18 cellular contexts compared by ENCODE assay signal in the genomic region with DNA sequence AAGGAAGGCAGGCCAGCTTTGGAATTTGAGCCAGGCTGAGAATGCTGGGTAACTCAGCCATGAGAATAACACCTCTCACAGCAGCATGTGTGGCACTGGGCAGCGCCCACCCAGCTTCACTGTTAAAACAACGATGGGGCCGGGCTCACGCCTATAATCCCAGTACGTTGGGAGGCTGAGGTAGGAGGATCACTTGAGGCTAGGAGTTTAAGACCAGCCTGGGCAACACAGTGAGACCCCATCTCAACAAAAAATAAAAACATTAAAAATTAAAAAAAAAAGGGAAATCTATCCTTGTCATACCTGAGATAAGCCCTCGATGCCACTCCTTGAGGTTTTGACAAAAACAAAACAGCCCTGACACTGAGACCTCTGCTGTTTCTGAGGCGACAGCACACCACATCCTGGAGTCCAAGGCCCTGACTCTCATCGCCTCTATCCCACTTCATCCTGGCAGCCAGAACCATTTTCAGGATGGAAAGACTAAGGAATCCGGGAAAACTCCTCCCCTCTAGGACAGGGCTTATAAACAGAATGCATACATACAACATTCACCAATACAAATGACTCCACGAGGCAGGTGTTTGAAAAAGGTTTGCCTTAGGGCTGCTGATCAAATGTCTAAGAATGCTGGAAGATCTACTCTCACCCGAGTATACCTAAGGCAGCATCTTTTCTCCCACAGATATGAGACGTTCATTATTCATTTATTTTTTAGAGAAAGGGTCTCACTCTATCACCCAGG. TPM values are rescaled to one million over a fixed set of nuclear protein-coding genes. Genes with fewer than 3 reads are reported as not detected.
DNase-seq lines count a peak whose midpoint lies in the region; ATAC-seq, FAIRE-seq and TF ChIP-seq lines count a peak whose summit lies in the region.
"Had no signal": no experiment of that assay in that cellular context is flagged by ENCODE, and none has a peak within 500 bp of the region (broad histone marks: within the 10 kb centered on the region; RNA-seq: fewer than 3 reads in every experiment).

No MANE protein-coding gene starts in this region.

- TF ChIP-seq CTCF in K562 (IDR thresholded peaks at IDR 0.05 in 2 of 3, conservative IDR thresholded peaks at IDR 0.05 in 1 of 3; ENCODE audit: insufficient read depth in 2 of 3, low read depth in 1 of 3, low read length in 3 of 3) (no peak), osteoblast (IDR thresholded peaks at IDR 0.05; ENCODE audit: extremely low read depth, low read depth, low read length) (no peak), Caco-2 (IDR thresholded peaks at IDR 0.05; ENCODE audit: insufficient read depth in 1 of 2, low read depth in 1 of 2, low read length in 1 of 2, severe bottlenecking in 1 of 2, unreplicated experiment in 1 of 2) (no peak)

- H3K9me3 ChIP-seq in K562 (replicated peaks; ENCODE audit: control insufficient read depth, insufficient read depth, low read depth, low read length) (no peaks in the 10 kb centered on the region), osteoblast (ENCODE audit: low read depth, low read length) (no peaks in the 10 kb centered on the region), MG63 (no peaks in the 10 kb centered on the region), Caco-2 (no peaks in the 10 kb centered on the region)
- H3K9me3 ChIP-seq: Peyer's patch had no signal

- H3K4me2 ChIP-seq in K562 (ENCODE audit: insufficient read depth, low read length) (no peak overlapping the region), osteoblast (ENCODE audit: insufficient read depth, low read length) (no peak overlapping the region)

- no peak overlapping the region for H3K4me3 Mint-ChIP-seq in stimulated activated naive CD8-positive, alpha-beta T cell treated with anti-CD3 and anti-CD28 coated beads, Interleukin-15, amount 100 ng/mL, for 72 hours
- no peak overlapping the region for H3K4me3 Mint-ChIP-seq in Caco-2 (ENCODE audit: unreplicated experiment)
- H3K4me3 Mint-ChIP-seq: HFFc6, IgD-negative memory B cell had no signal

- H3K27ac ChIP-seq in K562 (ENCODE audit: extremely low read depth, low read depth, low read length) (no peak overlapping the region), osteoblast (ENCODE audit: low read depth, low read length) (no peak overlapping the region)
- H3K27ac ChIP-seq: Peyer's patch had no signal

- WGBS in K562 (ENCODE audit: insufficient coverage, low coverage, missing lambda C conversion rate): 97% methylated on average over 12 of the region's 12 CpGs

- H3K27ac Mint-ChIP-seq in stimulated activated naive CD8-positive, alpha-beta T cell treated with anti-CD3 and anti-CD28 coated beads, Interleukin-15, amount 100 ng/mL, for 72 hours: peak overlapping the region; percentile 49 to 87
- H3K27ac Mint-ChIP-seq in Caco-2 (ENCODE audit: unreplicated experiment): no peak overlapping the region
- H3K27ac Mint-ChIP-seq: HFFc6 had no signal

- H4K20me1 ChIP-seq in K562 (replicated peaks; ENCODE audit: control insufficient read depth, insufficient read depth, low read length): no peaks in the 10 kb centered on the region
- H4K20me1 ChIP-seq in osteoblast (ENCODE audit: insufficient read depth, low read length): peaks cover 13% of the 10 kb centered on the region

- no peak overlapping the region for H2AFZ ChIP-seq in K562 (ENCODE audit: low read depth, low read length)
- H2AFZ ChIP-seq in osteoblast (ENCODE audit: low read length): no peak overlapping the region

- in situ Hi-C loops in K562 (cut with MboI): no loop called here

- CTCF ChIA-PET in K562 (lab: Yijun Ruan, JAX; ENCODE audit: low intra/inter-chr PET ratio) (no interaction called here), Caco-2 (lab: Charles Lee) (no interaction called here)

- BruUV-seq in K562 (replicated peaks; lab: Mats Ljungman, UMichigan): no TSS peak
- no TSS peak for BruUV-seq in Caco-2 (replicated peaks; lab: Mats Ljungman, UMichigan)

- peak overlapping the region in 1 of 2 experiments; percentile 20; a peak in 1 of 4 replicates for H3K9ac ChIP-seq in K562 (ENCODE audit: insufficient read depth in 1 of 2, low read depth in 2 of 2, low read length in 2 of 2)

- H3K9me1 ChIP-seq in K562 (ENCODE audit: control insufficient read depth, insufficient read depth, low read length): no peaks in the 10 kb centered on the region

- peaks cover 0 to 4% of the 10 kb centered on the region in 2 experiments; a peak in 2 of 5 replicates for H3K4me1 ChIP-seq in K562 (replicated peaks in 1 of 2; ENCODE audit: control insufficient read depth in 2 of 2, insufficient read depth in 2 of 2, low read length in 2 of 2)
- H3K4me1 ChIP-seq in osteoblast (ENCODE audit: insufficient read depth, low read length): no peaks in the 10 kb centered on the region
- 0 out of 2 replicates have a peak, but pooled peaks cover 10% of the 10 kb centered on the region for H3K4me1 ChIP-seq in Caco-2
- H3K4me1 ChIP-seq: Peyer's patch had no signal

- no peak for DNase-seq in stimulated activated naive CD8-positive, alpha-beta T cell treated with anti-CD3 and anti-CD28 coated beads, Interleukin-15, amount 100 ng/mL, for 72 hours
- DNase-seq in stimulated activated naive CD8-positive, alpha-beta T cell treated with anti-CD3 and anti-CD28 coated beads, Interleukin-15, Interleukin-2, amounts not matched to agents 100 U/mL and 50 U/mL, for 24 hours: no peak
- DNase-seq in K562 (ENCODE audit: extremely low read depth in 1 of 4, low spot score in 3 of 4) (no peak), osteoblast (ENCODE audit: insufficient read length, low spot score, missing footprints) (peak; percentile 79), MG63 (no peak), Caco-2 (no peak)
- DNase-seq: C1 segment of cervical spinal cord, DMS79 treated with DMSO at 0.1 percent for 48 hours, HFFc6, Kasumi-1, NCI-H1105, NCI-H1694, NCI-H2081 treated with DMSO at 0.1 percent for 48 hours, Peyer's patch had no signal

- no peaks in the 10 kb centered on the region for H3K9me3 Mint-ChIP-seq in stimulated activated naive CD8-positive, alpha-beta T cell treated with anti-CD3 and anti-CD28 coated beads, Interleukin-15, amount 100 ng/mL, for 72 hours
- no peaks in the 10 kb centered on the region for H3K9me3 Mint-ChIP-seq in Caco-2 (ENCODE audit: unreplicated experiment)
- H3K9me3 Mint-ChIP-seq: HFFc6, IgD-negative memory B cell had no signal

- H3K36me3 ChIP-seq in K562 (ENCODE audit: control insufficient read depth, insufficient read depth, low read length) (peaks cover 94% of the 10 kb centered on the region; the same call in 2 of the 3 replicates), osteoblast (ENCODE audit: insufficient read depth, low read length) (peaks cover 60% of the 10 kb centered on the region), MG63 (peaks cover 96% of the 10 kb centered on the region), Caco-2 (ENCODE audit: control insufficient read depth, insufficient read depth, low read length) (peaks cover 1% of the 10 kb centered on the region; the same call in 1 of the 2 replicates)

- intact Hi-C loops in K562 (cut with micrococcal nuclease): no loop called here
- intact Hi-C loops in Caco-2 (cut with micrococcal nuclease; ENCODE audit: unreplicated experiment): no loop called here

- H3K4me3 ChIP-seq in K562 (no peak overlapping the region), osteoblast (ENCODE audit: insufficient read depth, low read length) (no peak overlapping the region), MG63 (no peak overlapping the region), Caco-2 (ENCODE audit: low read depth, low read length) (no peak overlapping the region)
- H3K4me3 ChIP-seq: Peyer's patch had no signal

- TF ChIP-seq EP300 in K562 (IDR thresholded peaks at IDR 0.05; ENCODE audit: low read length): no peak

- no peak for TF ChIP-seq RAD21 in K562 (CRISPR knock-in tag; conservative IDR thresholded peaks at IDR 0.05 in 1 of 2, IDR thresholded peaks at IDR 0.05 in 1 of 2)

- no peaks in the 10 kb centered on the region for H3K27me3 Mint-ChIP-seq in stimulated activated naive CD8-positive, alpha-beta T cell treated with anti-CD3 and anti-CD28 coated beads, Interleukin-15, amount 100 ng/mL, for 72 hours
- H3K27me3 Mint-ChIP-seq in Caco-2 (ENCODE audit: insufficient read depth, unreplicated experiment): no peaks in the 10 kb centered on the region
- H3K27me3 Mint-ChIP-seq: IgD-negative memory B cell had no signal

- peaks cover 87% of the 10 kb centered on the region for H3K36me3 Mint-ChIP-seq in Caco-2 (ENCODE audit: insufficient read depth, unreplicated experiment)
- H3K36me3 Mint-ChIP-seq: IgD-negative memory B cell had no signal

- POLR2A ChIA-PET in K562 (lab: Yijun Ruan, JAX): no interaction called here
- POLR2A ChIA-PET in Caco-2 (lab: Charles Lee): no interaction called here

- H3K79me2 ChIP-seq in K562 (ENCODE audit: control insufficient read depth, insufficient read depth, low read length): no peaks in the 10 kb centered on the region
- peaks cover 4% of the 10 kb centered on the region for H3K79me2 ChIP-seq in osteoblast (ENCODE audit: insufficient read depth, low read length)

- H3K4me1 Mint-ChIP-seq in stimulated activated naive CD8-positive, alpha-beta T cell treated with anti-CD3 and anti-CD28 coated beads, Interleukin-15, amount 100 ng/mL, for 72 hours: peaks cover 6% of the 10 kb centered on the region
- H3K4me1 Mint-ChIP-seq in Caco-2 (ENCODE audit: low read depth, unreplicated experiment): peaks cover 8% of the 10 kb centered on the region
- H3K4me1 Mint-ChIP-seq: IgD-negative memory B cell had no signal

- no peak for FAIRE-seq in K562 (lab: Jason Lieb, UNC)
- FAIRE-seq: H54 had no signal

- H3K27me3 ChIP-seq in K562 (ENCODE audit: control insufficient read depth in 2 of 2, insufficient read depth in 2 of 2, low read length in 2 of 2) (no peaks in the 10 kb centered on the region), osteoblast (ENCODE audit: insufficient read depth, low read length) (no peaks in the 10 kb centered on the region), MG63 (no peaks in the 10 kb centered on the region), Caco-2 (replicated peaks; ENCODE audit: control insufficient read depth, insufficient read depth, low read length) (no peaks in the 10 kb centered on the region)
- H3K27me3 ChIP-seq: Peyer's patch had no signal

- no peak for ATAC-seq in stimulated activated naive CD8-positive, alpha-beta T cell treated with anti-CD3 and anti-CD28 coated beads, Interleukin-15, amount 100 ng/mL, for 72 hours
- ATAC-seq in stimulated activated naive CD8-positive, alpha-beta T cell treated with anti-CD3 and anti-CD28 coated beads, Interleukin-15, Interleukin-2, amounts not matched to agents 100 U/mL and 50 U/mL, for 24 hours: no peak
- ATAC-seq in K562: no peak
- ATAC-seq in GM19395 (IDR thresholded peaks at IDR 0.05; ENCODE audit: unreplicated experiment): no peak
- ATAC-seq: Right ventricle myocardium inferior had no signal

- no peak for TF ChIP-seq POLR2A in K562 (conservative IDR thresholded peaks at IDR 0.05)

RNA-seq across cellular contexts. Expression of a gene that starts 22.6 kb away (rescaled TPM):
- total RNA-seq in K562 (2011; cell fraction: chromatin; rRNA removed; ENCODE audit: low replicate concordance): 230 and 405 TPM in 2 replicates
- total RNA-seq in K562 (2011; cell fraction: nucleolus; rRNA removed): 274 and 281 TPM in 2 replicates
- total RNA-seq in K562 (2011; cell fraction: nucleoplasm; rRNA removed): 181 and 216 TPM in 2 replicates
- total RNA-seq in K562 (2014; rRNA removed) (211 and 231 TPM in 2 replicates), K562 (2014; rRNA removed; fragmentation: Illumina TruSeq; extraction: Trizol) (64.1 and 73.9 TPM in 2 replicates), K562 (2015; rRNA removed; fragmentation: Illumina TruSeq; extraction: Trizol) (104 and 115 TPM in 2 replicates), K562 (2021) (182 and 186 TPM in 2 replicates), osteoblast (52.5 and 55.4 TPM in 2 replicates), Caco-2 (2022) (129 and 146 TPM in 2 replicates)
- polyA plus RNA-seq in K562 (2011; rRNA removed) (60.1 and 74.4 TPM in 2 replicates), K562 (2014; fragmentation: Illumina TruSeq; extraction: Trizol) (89.3 and 92.8 TPM in 2 replicates), K562 (2014; fragmentation: Nextera tagmentation; extraction: Ambion mirVana) (10 to 100 TPM; 10.3 to 19.6 TPM), K562 (2014; rRNA removed) (205 and 224 TPM in 2 replicates)
- 89.7 and 229 TPM in 2 replicates for polyA plus RNA-seq in K562 (2011; cell fraction: cytosol; rRNA removed)
- polyA plus RNA-seq in K562 (2011; cell fraction: nucleus; rRNA removed): 223 and 257 TPM in 2 replicates
- polyA plus RNA-seq in K562 (2012): 101 and 142 TPM in 2 replicates
- 40.4 and 48.9 TPM in 2 replicates for polyA minus RNA-seq in K562 (2011; rRNA and poly(A)+ RNA removed)
- polyA minus RNA-seq in K562 (2011; cell fraction: cytosol; rRNA and poly(A)+ RNA removed): 59.1 and 73.7 TPM in 2 replicates
- polyA minus RNA-seq in K562 (2011; cell fraction: nucleus; rRNA and poly(A)+ RNA removed): 44.6 and 66.1 TPM in 2 replicates
- total RNA-seq in MG63 (2014; rRNA removed; shearing (Covaris generic); ENCODE audit: low replicate concordance): 132 and 210 TPM in 2 replicates

RNA-seq across cellular contexts. Expression of a gene that starts 39.3 kb away (rescaled TPM):
- total RNA-seq in K562 (2011; cell fraction: chromatin; rRNA removed; ENCODE audit: low replicate concordance): 48.2 and 63.0 TPM in 2 replicates
- 28.7 and 31.5 TPM in 2 replicates for total RNA-seq in K562 (2011; cell fraction: nucleolus; rRNA removed)
- 37.9 and 41.0 TPM in 2 replicates for total RNA-seq in K562 (2011; cell fraction: nucleoplasm; rRNA removed)
- 56.5 and 66.5 TPM in 2 replicates for total RNA-seq in K562 (2014; rRNA removed)
- total RNA-seq in K562 (2014; rRNA removed; fragmentation: Illumina TruSeq; extraction: Trizol): 69.8 and 72.7 TPM in 2 replicates
- total RNA-seq in K562 (2015; rRNA removed; fragmentation: Illumina TruSeq; extraction: Trizol): 80.1 and 83.1 TPM in 2 replicates
- 172 and 176 TPM in 2 replicates for total RNA-seq in K562 (2021)
- polyA plus RNA-seq in K562 (2011; rRNA removed): 46.9 and 69.2 TPM in 2 replicates
- polyA plus RNA-seq in K562 (2011; cell fraction: cytosol; rRNA removed): 72.8 and 84.8 TPM in 2 replicates
- polyA plus RNA-seq in K562 (2011; cell fraction: nucleus; rRNA removed): 34.4 and 37.5 TPM in 2 replicates
- polyA plus RNA-seq in K562 (2012): 77.5 and 90.3 TPM in 2 replicates
- 149 and 156 TPM in 2 replicates for polyA plus RNA-seq in K562 (2014; fragmentation: Illumina TruSeq; extraction: Trizol)
- 1 to 10 TPM; 4.3 to 6.9 TPM for polyA plus RNA-seq in K562 (2014; fragmentation: Nextera tagmentation; extraction: Ambion mirVana)
- polyA plus RNA-seq in K562 (2014; rRNA removed): 63.7 and 78.3 TPM in 2 replicates
- polyA minus RNA-seq in K562 (2011; rRNA and poly(A)+ RNA removed): 45.5 and 80.2 TPM in 2 replicates
- polyA minus RNA-seq in K562 (2011; cell fraction: cytosol; rRNA and poly(A)+ RNA removed): 74.4 and 81.5 TPM in 2 replicates
- 5.4 and 7.9 TPM in 2 replicates for polyA minus RNA-seq in K562 (2011; cell fraction: nucleus; rRNA and poly(A)+ RNA removed)
- 23.0 and 25.7 TPM in 2 replicates for total RNA-seq in osteoblast
- total RNA-seq in MG63 (2014; rRNA removed; shearing (Covaris generic); ENCODE audit: low replicate concordance): 90.8 and 118 TPM in 2 replicates
- total RNA-seq in Caco-2 (2022): 117 and 118 TPM in 2 replicates

RNA-seq across cellular contexts. Expression of a gene that starts 40.2 kb away (rescaled TPM):
- total RNA-seq in K562 (2011; cell fraction: chromatin; rRNA removed; ENCODE audit: low replicate concordance): 0.67 and 3.5 TPM in 2 replicates
- 6.2 and 8.0 TPM in 2 replicates for total RNA-seq in K562 (2011; cell fraction: nucleolus; rRNA removed)
- total RNA-seq in K562 (2011; cell fraction: nucleoplasm; rRNA removed): 2.6 and 3.4 TPM in 2 replicates
- total RNA-seq in K562 (2014; rRNA removed) (7.4 and 10.9 TPM in 2 replicates), K562 (2014; rRNA removed; fragmentation: Illumina TruSeq; extraction: Trizol) (0.15 and 0.19 TPM in 2 replicates), K562 (2015; rRNA removed; fragmentation: Illumina TruSeq; extraction: Trizol) (1.8 and 2.3 TPM in 2 replicates), K562 (2021) (37.4 and 38.9 TPM in 2 replicates), osteoblast (1.5 and 2.5 TPM in 2 replicates), Caco-2 (2022) (7.4 and 9.1 TPM in 2 replicates)
- polyA plus RNA-seq in K562 (2011; rRNA removed) (1.3 and 1.4 TPM in 2 replicates), K562 (2014; fragmentation: Illumina TruSeq; extraction: Trizol) (1.5 and 4.9 TPM in 2 replicates), K562 (2014; fragmentation: Nextera tagmentation; extraction: Ambion mirVana) (not detected), K562 (2014; rRNA removed) (9.2 and 14.5 TPM in 2 replicates)
- 6.3 and 53.8 TPM in 2 replicates for polyA plus RNA-seq in K562 (2011; cell fraction: cytosol; rRNA removed)
- 3.6 and 12.2 TPM in 2 replicates for polyA plus RNA-seq in K562 (2011; cell fraction: nucleus; rRNA removed)
- 4.8 and 15.6 TPM in 2 replicates for polyA plus RNA-seq in K562 (2012)
- 0.14 TPM in 1 of 2 replicates, not detected in the other for polyA minus RNA-seq in K562 (2011; rRNA and poly(A)+ RNA removed)
- polyA minus RNA-seq in K562 (2011; cell fraction: cytosol; rRNA and poly(A)+ RNA removed): 15.8 and 19.9 TPM in 2 replicates
- polyA minus RNA-seq in K562 (2011; cell fraction: nucleus; rRNA and poly(A)+ RNA removed): 2.3 and 2.7 TPM in 2 replicates
- total RNA-seq in MG63 (2014; rRNA removed; shearing (Covaris generic); ENCODE audit: low replicate concordance): 8.5 and 16.2 TPM in 2 replicates
- polyA plus RNA-seq: IgD-negative memory B cell had no signal

RNA-seq across cellular contexts. Expression of a gene that starts 46.0 kb away (rescaled TPM):
- total RNA-seq in K562 (2011; cell fraction: chromatin; rRNA removed; ENCODE audit: low replicate concordance): 4.4 and 13.6 TPM in 2 replicates
- total RNA-seq in K562 (2011; cell fraction: nucleolus; rRNA removed): 10.9 and 14.3 TPM in 2 replicates
- 9.5 and 10.0 TPM in 2 replicates for total RNA-seq in K562 (2011; cell fraction: nucleoplasm; rRNA removed)
- 30.3 and 42.7 TPM in 2 replicates for total RNA-seq in K562 (2014; rRNA removed)
- total RNA-seq in K562 (2014; rRNA removed; fragmentation: Illumina TruSeq; extraction: Trizol): 4.1 and 4.2 TPM in 2 replicates
- 15.3 and 15.9 TPM in 2 replicates for total RNA-seq in K562 (2015; rRNA removed; fragmentation: Illumina TruSeq; extraction: Trizol)
- total RNA-seq in K562 (2021): 37.1 and 45.1 TPM in 2 replicates
- polyA plus RNA-seq in K562 (2011; rRNA removed): 10.9 and 20.1 TPM in 2 replicates
- 18.7 and 40.5 TPM in 2 replicates for polyA plus RNA-seq in K562 (2011; cell fraction: cytosol; rRNA removed)
- polyA plus RNA-seq in K562 (2011; cell fraction: nucleus; rRNA removed): 18.7 and 32.8 TPM in 2 replicates
- 30.8 and 37.6 TPM in 2 replicates for polyA plus RNA-seq in K562 (2012)
- 18.2 and 39.9 TPM in 2 replicates for polyA plus RNA-seq in K562 (2014; fragmentation: Illumina TruSeq; extraction: Trizol)
- 1 to 10 TPM in 1 of 2 experiments, under 1 TPM in 1; 0.59 to 1.4 TPM for polyA plus RNA-seq in K562 (2014; fragmentation: Nextera tagmentation; extraction: Ambion mirVana)
- polyA plus RNA-seq in K562 (2014; rRNA removed): 32.0 and 34.4 TPM in 2 replicates
- polyA minus RNA-seq in K562 (2011; rRNA and poly(A)+ RNA removed): 4.3 and 4.8 TPM in 2 replicates
- polyA minus RNA-seq in K562 (2011; cell fraction: cytosol; rRNA and poly(A)+ RNA removed): 14.0 and 17.1 TPM in 2 replicates
- polyA minus RNA-seq in K562 (2011; cell fraction: nucleus; rRNA and poly(A)+ RNA removed): 9.7 and 13.1 TPM in 2 replicates
- total RNA-seq in osteoblast: 16.8 and 18.5 TPM in 2 replicates
- total RNA-seq in MG63 (2014; rRNA removed; shearing (Covaris generic); ENCODE audit: low replicate concordance): 39.9 and 45.1 TPM in 2 replicates
- 8.8 and 10.4 TPM in 2 replicates for total RNA-seq in Caco-2 (2022)

RNA-seq across cellular contexts. Expression of a gene that starts 51.5 kb away (rescaled TPM):
- total RNA-seq in K562 (2011; cell fraction: chromatin; rRNA removed; ENCODE audit: low replicate concordance): 0.69 TPM in 1 of 2 replicates, not detected in the other
- total RNA-seq in K562 (2011; cell fraction: nucleolus; rRNA removed): 0.33 TPM in 1 of 2 replicates, not detected in the other
- not detected in 2 replicates for total RNA-seq in K562 (2011; cell fraction: nucleoplasm; rRNA removed)
- total RNA-seq in K562 (2014; rRNA removed): not detected in 2 replicates
- not detected in 2 replicates for total RNA-seq in K562 (2014; rRNA removed; fragmentation: Illumina TruSeq; extraction: Trizol)
- total RNA-seq in K562 (2015; rRNA removed; fragmentation: Illumina TruSeq; extraction: Trizol): not detected in 2 replicates
- 0.18 TPM in 1 of 2 replicates, not detected in the other for total RNA-seq in K562 (2021)
- 0.08 TPM in 1 of 2 replicates, not detected in the other for polyA plus RNA-seq in K562 (2011; rRNA removed)
- polyA plus RNA-seq in K562 (2011; cell fraction: cytosol; rRNA removed): 0.09 TPM in 2 replicates
- 0.15 and 0.58 TPM in 2 replicates for polyA plus RNA-seq in K562 (2011; cell fraction: nucleus; rRNA removed)
- 0.26 and 0.28 TPM in 2 replicates for polyA plus RNA-seq in K562 (2012)
- not detected in 2 replicates for polyA plus RNA-seq in K562 (2014; fragmentation: Illumina TruSeq; extraction: Trizol)
- not detected for polyA plus RNA-seq in K562 (2014; fragmentation: Nextera tagmentation; extraction: Ambion mirVana)
- not detected in 2 replicates for polyA plus RNA-seq in K562 (2014; rRNA removed)
- not detected in 2 replicates for polyA minus RNA-seq in K562 (2011; rRNA and poly(A)+ RNA removed)
- polyA minus RNA-seq in K562 (2011; cell fraction: cytosol; rRNA and poly(A)+ RNA removed): not detected in 2 replicates
- not detected in 2 replicates for polyA minus RNA-seq in K562 (2011; cell fraction: nucleus; rRNA and poly(A)+ RNA removed)
- total RNA-seq in osteoblast: under 0.01 TPM in 1 of 2 replicates, not detected in the other
- 0.46 TPM in 1 of 2 replicates, not detected in the other for total RNA-seq in MG63 (2014; rRNA removed; shearing (Covaris generic); ENCODE audit: low replicate concordance)
- 9.8 and 10.8 TPM in 2 replicates for total RNA-seq in Caco-2 (2022)
- total RNA-seq: Peyer's patch had no signal
- polyA plus RNA-seq: IgD-negative memory B cell had no signal
